In genomic region chr1:41496080-41497055, GRCh38 we compare ENCODE assay signal across 1 cellular context.
TF ChIP-seq lines count a peak whose summit lies in the region.

No MANE protein-coding gene starts in this region.

TF ChIP-seq in GM23338, 12 proteins besides CTCF, POLR2A, EP300 and RAD21 (continued from another document):
- TF ChIP-seq ETS1 (IDR thresholded peaks at IDR 0.05), result no peak
